In the genomic region with DNA sequence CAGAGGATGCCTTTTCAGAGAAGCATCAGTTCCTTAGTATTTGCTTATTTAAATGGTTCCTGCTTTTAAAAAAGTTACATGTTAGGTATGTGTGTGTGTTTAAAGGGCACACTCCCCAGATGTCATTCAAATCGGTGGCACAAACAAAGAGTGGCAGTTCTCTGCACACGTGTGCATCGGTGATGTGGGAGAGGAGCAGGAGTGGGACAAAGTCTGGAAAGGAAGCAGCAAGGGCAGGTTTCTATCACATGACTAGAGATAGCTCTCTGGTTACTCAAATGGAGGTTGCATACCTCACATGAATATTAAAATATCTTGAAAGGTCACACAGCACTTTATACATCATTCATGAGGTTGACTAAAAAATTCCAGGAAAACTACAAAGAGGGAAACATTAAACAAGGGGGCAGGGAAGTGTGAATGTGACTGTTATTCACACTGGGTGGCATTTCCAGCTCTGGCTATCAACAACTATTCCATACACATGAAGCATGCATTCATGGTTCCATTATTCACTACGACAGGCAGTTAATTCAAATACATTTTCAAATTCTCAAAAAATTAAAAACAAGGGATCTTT, we compare ENCODE assay signal across 23 cellular contexts.
DNase-seq lines count a peak whose midpoint lies in the region; ATAC-seq and FAIRE-seq lines count a peak whose summit lies in the region.
"Had no signal": no experiment of that assay in that cellular context is flagged by ENCODE, and none has a peak within 500 bp of the region (broad histone marks: within the 10 kb centered on the region; RNA-seq: fewer than 3 reads in every experiment).

No MANE protein-coding gene starts in this region.

- H3K4me3 ChIP-seq in SJSA1 (no peak overlapping the region), small intestine (ENCODE audit: low read depth in 1 of 2, low read length in 2 of 2) (no peak overlapping the region)
- H3K4me3 ChIP-seq: Peyer's patch, SJCRH30 had no signal

- no peak for DNase-seq in activated naive CD8-positive, alpha-beta T cell treated with anti-CD3 and anti-CD28 coated beads, Interleukin-2, amount 50 U/mL, for 24 hours
- DNase-seq in activated naive CD8-positive, alpha-beta T cell treated with anti-CD3 and anti-CD28 coated beads for 36 hours = no peak
- DNase-seq in SJSA1 (ENCODE audit: low read depth in 1 of 2, low spot score in 2 of 2) (peak; percentile 49 to 71), foreskin melanocyte (peak; percentile 75), small intestine (peak; percentile 26), MV-4-11 (lab: John Stamatoyannopoulos, UW) (no peak)
- DNase-seq in stimulated activated naive CD4-positive, alpha-beta T cell (lab: John Stamatoyannopoulos, UW) = no peak
- DNase-seq: AML-193, H9, IMR-90, NCI-H1105 treated with DMSO at 0.1 percent for 48 hours, NCI-H2029 treated with DMSO at 0.1 percent for 48 hours, NCI-H2171 treated with DMSO at 0.1 percent for 48 hours, NCI-H524 treated with DMSO at 0.1 percent for 48 hours, NCI-H82, Peyer's patch, SJCRH30 had no signal

- peak; percentile 49 for ATAC-seq in activated naive CD8-positive, alpha-beta T cell treated with anti-CD3 and anti-CD28 coated beads, Interleukin-2, amount 50 U/mL, for 24 hours
- ATAC-seq in HG03135 (IDR thresholded peaks at IDR 0.05; ENCODE audit: unreplicated experiment) = no peak

- H3K4me1 Mint-ChIP-seq in activated naive CD8-positive, alpha-beta T cell treated with anti-CD3 and anti-CD28 coated beads, Interleukin-2, amount 50 U/mL, for 24 hours = peaks cover 7% of the 10 kb centered on the region
- H3K4me1 Mint-ChIP-seq in activated naive CD8-positive, alpha-beta T cell treated with anti-CD3 and anti-CD28 coated beads for 36 hours = peaks cover 4% of the 10 kb centered on the region

- no peak overlapping the region for H3K27ac Mint-ChIP-seq in activated naive CD8-positive, alpha-beta T cell treated with anti-CD3 and anti-CD28 coated beads, Interleukin-2, amount 50 U/mL, for 24 hours
- H3K27ac Mint-ChIP-seq in activated naive CD8-positive, alpha-beta T cell treated with anti-CD3 and anti-CD28 coated beads for 36 hours = no peak overlapping the region

- H3K27ac ChIP-seq in SJSA1 (peak overlapping the region; percentile 77), small intestine (ENCODE audit: low read depth in 1 of 2, low read length in 1 of 2) (no peak overlapping the region)
- H3K27ac ChIP-seq: 22Rv1, C4-2B, KMS-11, Peyer's patch, SJCRH30 had no signal

- H3K9me3 ChIP-seq in SJSA1 (replicated peaks) = no peaks in the 10 kb centered on the region
- no peaks in the 10 kb centered on the region for H3K9me3 ChIP-seq in small intestine (ENCODE audit: control insufficient read depth, low read depth)
- H3K9me3 ChIP-seq: Peyer's patch, SJCRH30 had no signal

- 58 to 71% (median 61%) methylated on average over 4 of the region's 4 CpGs for WGBS in small intestine, 3 donors

- no peaks in the 10 kb centered on the region for H3K36me3 Mint-ChIP-seq in activated naive CD8-positive, alpha-beta T cell treated with anti-CD3 and anti-CD28 coated beads, Interleukin-2, amount 50 U/mL, for 24 hours (ENCODE audit: low read depth)
- H3K36me3 Mint-ChIP-seq in activated naive CD8-positive, alpha-beta T cell treated with anti-CD3 and anti-CD28 coated beads for 36 hours = no peaks in the 10 kb centered on the region

- peaks cover 8% of the 10 kb centered on the region for H3K27me3 Mint-ChIP-seq in activated naive CD8-positive, alpha-beta T cell treated with anti-CD3 and anti-CD28 coated beads, Interleukin-2, amount 50 U/mL, for 24 hours
- peaks cover 3% of the 10 kb centered on the region for H3K27me3 Mint-ChIP-seq in activated naive CD8-positive, alpha-beta T cell treated with anti-CD3 and anti-CD28 coated beads for 36 hours

- H3K36me3 ChIP-seq in SJSA1 = peaks cover 54% of the 10 kb centered on the region
- peaks cover 3 to 6% of the 10 kb centered on the region in 2 donors for H3K36me3 ChIP-seq in small intestine (ENCODE audit: control insufficient read depth in 2 of 2, insufficient read depth in 2 of 2, low read length in 2 of 2)

- no peaks in the 10 kb centered on the region for H3K9me3 Mint-ChIP-seq in activated naive CD8-positive, alpha-beta T cell treated with anti-CD3 and anti-CD28 coated beads, Interleukin-2, amount 50 U/mL, for 24 hours
- no peaks in the 10 kb centered on the region for H3K9me3 Mint-ChIP-seq in activated naive CD8-positive, alpha-beta T cell treated with anti-CD3 and anti-CD28 coated beads for 36 hours

- H3K4me3 Mint-ChIP-seq in activated naive CD8-positive, alpha-beta T cell treated with anti-CD3 and anti-CD28 coated beads, Interleukin-2, amount 50 U/mL, for 24 hours = no peak overlapping the region
- H3K4me3 Mint-ChIP-seq in activated naive CD8-positive, alpha-beta T cell treated with anti-CD3 and anti-CD28 coated beads for 36 hours = no peak overlapping the region
- H3K4me3 Mint-ChIP-seq: H9 had no signal

- peaks cover 24% of the 10 kb centered on the region for H3K4me1 ChIP-seq in SJSA1 (replicated peaks)
- H3K4me1 ChIP-seq in small intestine (ENCODE audit: control insufficient read depth in 2 of 2, insufficient read depth in 1 of 2, low read depth in 1 of 2, low read length in 1 of 2) = no peaks in the 10 kb centered on the region
- H3K4me1 ChIP-seq: Peyer's patch, SJCRH30 had no signal

- FAIRE-seq in small intestine (lab: Jason Lieb, UNC) = no peak
- FAIRE-seq: GM19239, HTR-8/SVneo had no signal

- no peaks in the 10 kb centered on the region for H3K27me3 ChIP-seq in SJSA1 (replicated peaks)
- H3K27me3 ChIP-seq in small intestine (ENCODE audit: control insufficient read depth in 2 of 2, insufficient read depth in 2 of 2, low read length in 2 of 2) = no peaks in the 10 kb centered on the region
- H3K27me3 ChIP-seq: Peyer's patch, SJCRH30 had no signal

Comparison
In these comparisons a context has a peak if more than half of its experiments do, and no peak if none do; other contexts are left out.
1. DNase-seq: peak in SJSA1 (2 of 2), foreskin melanocyte (single experiment) and small intestine (single experiment); none in activated naive CD8-positive, alpha-beta T cell treated with anti-CD3 and anti-CD28 coated beads, Interleukin-2, amount 50 U/mL, for 24 hours (single experiment), activated naive CD8-positive, alpha-beta T cell treated with anti-CD3 and anti-CD28 coated beads for 36 hours (single experiment), MV-4-11 (single experiment) and stimulated activated naive CD4-positive, alpha-beta T cell (0 of 6).